ENCODE assay signal across 12 cellular contexts in the genomic region with DNA sequence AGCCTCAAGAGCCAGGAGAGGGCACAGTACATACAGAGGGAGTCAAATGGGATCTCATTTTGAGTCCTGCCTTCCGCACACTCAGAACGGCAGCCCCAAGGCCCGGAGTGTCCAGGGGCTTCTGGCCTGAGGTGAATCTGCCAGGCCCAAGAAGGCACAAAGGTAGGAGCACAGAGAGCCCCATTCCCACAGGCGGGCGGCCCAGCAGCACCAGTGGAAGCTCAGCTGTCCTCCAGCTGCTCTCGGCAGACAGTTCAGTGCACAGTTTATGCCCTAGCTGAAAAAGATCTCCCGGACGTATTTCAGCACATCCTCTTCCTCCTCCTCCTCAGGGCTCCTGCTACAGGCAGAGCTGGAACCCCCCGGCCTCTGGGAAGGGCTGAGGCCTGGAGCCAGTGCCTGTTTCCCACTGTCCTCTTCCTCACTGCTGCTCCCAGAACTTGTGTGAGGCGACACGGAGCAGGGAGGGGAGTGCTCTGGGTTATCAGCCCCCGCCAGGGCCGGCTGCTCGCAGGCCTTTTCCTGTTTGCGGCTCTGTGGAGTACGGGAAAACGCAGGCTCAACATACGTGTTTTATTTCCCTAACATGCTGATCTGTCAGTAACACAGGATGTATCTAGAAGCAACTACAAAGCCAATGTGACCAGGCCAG. TPM values are rescaled to one million over a fixed set of nuclear protein-coding genes. Genes with fewer than 3 reads are reported as not detected.
DNase-seq lines count a peak whose midpoint lies in the region; ATAC-seq and TF ChIP-seq lines count a peak whose summit lies in the region.
"Had no signal": no experiment of that assay in that cellular context is flagged by ENCODE, and none has a peak within 500 bp of the region (broad histone marks: within the 10 kb centered on the region; RNA-seq: fewer than 3 reads in every experiment).

No MANE protein-coding gene starts in this region.

- H3K36me3 Mint-ChIP-seq in activated CD4-positive, alpha-beta memory T cell treated with anti-CD3 and anti-CD28 coated beads for 36 hours = peaks cover 60% of the 10 kb centered on the region

- H3K4me3 Mint-ChIP-seq in activated CD4-positive, alpha-beta memory T cell treated with anti-CD3 and anti-CD28 coated beads for 36 hours = no peak overlapping the region

- POLR2A ChIA-PET in activated CD4-positive, alpha-beta memory T cell treated with anti-CD3 and anti-CD28 coated beads for 36 hours (lab: Charles Lee) = interaction anchor here (0.5 to 2.1 kb wide), 3 partner anchors 19 to 180 kb away, joined by 3 to 12 read pairs (median 4); partner anchors contain the start of genes AGBL3 and TMEM140

- peaks cover 9% of the 10 kb centered on the region for H3K9me3 Mint-ChIP-seq in activated CD4-positive, alpha-beta memory T cell treated with anti-CD3 and anti-CD28 coated beads for 36 hours

- in situ Hi-C loops in GM13976 (cut with MboI; ENCODE audit: low sequenced_read_pairs, unreplicated experiment) = loop anchor here (5.0 kb wide), 1 partner anchor 174 kb away; no protein-coding TSS in a partner anchor

- H3K27ac Mint-ChIP-seq in activated CD4-positive, alpha-beta memory T cell treated with anti-CD3 and anti-CD28 coated beads for 36 hours = peak overlapping the region; percentile 58

- no peak overlapping the region for H3K4me3 ChIP-seq in skin epidermis

- CTCF ChIA-PET in activated CD4-positive, alpha-beta memory T cell treated with anti-CD3 and anti-CD28 coated beads for 36 hours (lab: Charles Lee) = interaction anchor here (0.5 to 2.3 kb wide), 2 partner anchors 18 to 47 kb away, joined by 3 to 5 read pairs; partner anchors contain the start of gene TMEM140

- ATAC-seq in left ventricle myocardium superior = no peak
- no peak for ATAC-seq in GM21526 (IDR thresholded peaks at IDR 0.05; ENCODE audit: low FRiP score, unreplicated experiment)

- peak overlapping the region in 11 of 21 experiments; percentile 9 to 70 (median 54) for H3K27ac ChIP-seq in skin epidermis
- H3K27ac ChIP-seq: VCaP had no signal

- no peak for TF ChIP-seq CTCF in GM13976 (IDR thresholded peaks at IDR 0.05; ENCODE audit: borderline replicate concordance, control extremely low read depth, extremely low read depth, insufficient read depth, missing control alignments)

- DNase-seq in GM13976 (ENCODE audit: low spot score) = peak; percentile 7
- DNase-seq in activated CD4-positive, alpha-beta memory T cell treated with anti-CD3 and anti-CD28 coated beads for 36 hours = no peak
- peak; percentile 43 for DNase-seq in left ventricle myocardium superior
- no peak for DNase-seq in RPMI8226
- no peak for DNase-seq in NCI-H345 treated with DMSO at 0.1 percent for 48 hours (lab: John Stamatoyannopoulos, UW; ENCODE audit: unreplicated experiment)
- DNase-seq: activated effector memory CD4-positive, alpha-beta T cell treated with Interleukin-2 at 50 U/mL for 16 hours; glutamatergic neuron; HCEC 1CT; mesendoderm had no signal

- intact Hi-C loops in activated CD4-positive, alpha-beta memory T cell treated with anti-CD3 and anti-CD28 coated beads for 36 hours (cut with micrococcal nuclease) = loop anchor here (5.0 to 10.0 kb wide), 3 partner anchors 432 to 852 kb away; partner anchors contain the start of gene SLC35B4
- intact Hi-C loops in left ventricle myocardium superior (cut with micrococcal nuclease) = loop anchor here (5.0 kb wide), 1 partner anchor 179 kb away; the partner anchor contains the start of gene AGBL3

- no peaks in the 10 kb centered on the region for H3K27me3 Mint-ChIP-seq in activated CD4-positive, alpha-beta memory T cell treated with anti-CD3 and anti-CD28 coated beads for 36 hours

- H3K4me1 Mint-ChIP-seq in activated CD4-positive, alpha-beta memory T cell treated with anti-CD3 and anti-CD28 coated beads for 36 hours (ENCODE audit: low read depth) = peaks cover 39% of the 10 kb centered on the region

RNA-seq across cellular contexts. Expression of gene CYREN, which starts 4.0 kb away (rescaled TPM):
- total RNA-seq in activated CD4-positive, alpha-beta memory T cell treated with anti-CD3 and anti-CD28 coated beads for 36 hours = 10 to 100 TPM; 41.6 to 43.6 TPM
- 25.2 TPM for total RNA-seq in left ventricle myocardium superior

RNA-seq across cellular contexts. Expression of gene TMEM140, which starts 18.6 kb away (rescaled TPM):
- total RNA-seq in activated CD4-positive, alpha-beta memory T cell treated with anti-CD3 and anti-CD28 coated beads for 36 hours = 1 to 10 TPM; 8.6 to 10.0 TPM
- total RNA-seq in left ventricle myocardium superior = 16.5 TPM

RNA-seq across cellular contexts. Expression of gene WDR91, which starts 44.9 kb away (rescaled TPM):
- total RNA-seq in activated CD4-positive, alpha-beta memory T cell treated with anti-CD3 and anti-CD28 coated beads for 36 hours = 10 to 100 TPM; 10.3 to 11.0 TPM
- total RNA-seq in left ventricle myocardium superior = 6.3 TPM

Comparison
In these comparisons a context has a peak if more than half of its experiments do, and no peak if none do; other contexts are left out.
1. DNase-seq: peak in GM13976 (single experiment) and left ventricle myocardium superior (single experiment); none in activated CD4-positive, alpha-beta memory T cell treated with anti-CD3 and anti-CD28 coated beads for 36 hours (single experiment), RPMI8226 (single experiment) and NCI-H345 treated with DMSO at 0.1 percent for 48 hours (single experiment).